ENCODE assay signal across 9 cellular contexts in genomic region chr9:116646661-116647514, GRCh38. TPM values are rescaled to one million over a fixed set of nuclear protein-coding genes. Genes with fewer than 3 reads are reported as not detected.
A peak's percentile ranks its signal among the peaks of the same experiment; 100 is the strongest.
DNase-seq lines count a peak whose midpoint lies in the region; ATAC-seq, FAIRE-seq and TF ChIP-seq lines count a peak whose summit lies in the region.
"Had no signal": no experiment of that assay in that cellular context is flagged by ENCODE, and none has a peak within 500 bp of the region (broad histone marks: within the 10 kb centered on the region; RNA-seq: fewer than 3 reads in every experiment).

No MANE protein-coding gene starts in this region.

- peak; percentile 35; the same call in 1 of the 2 replicates for TF ChIP-seq RAD21 in HepG2 (CRISPR knock-in tag; IDR thresholded peaks at IDR 0.05)

- H2AFZ ChIP-seq in HepG2 (ENCODE audit: low read length), result no peak overlapping the region

- CTCF ChIA-PET in HepG2 (lab: Yijun Ruan, JAX; ENCODE audit: low intra/inter-chr PET ratio, low total read pairs), result interaction anchor here (1.5 kb wide), 1 partner anchor 58 kb away, joined by 14 read pairs; no protein-coding TSS in a partner anchor

- no peak overlapping the region for H3K4me3 ChIP-seq in AG09309 (ENCODE audit: control insufficient read depth, low read depth, low read length)
- no peak overlapping the region for H3K4me3 ChIP-seq in breast epithelium
- H3K4me3 ChIP-seq in HepG2 (replicated peaks in 1 of 3; ENCODE audit: insufficient read depth in 1 of 3, low read depth in 2 of 3, low read length in 3 of 3), result no peak overlapping the region

- WGBS in HepG2 (ENCODE audit: low lambda C conversion rate), result 86% methylated on average over 5 of the region's 5 CpGs

- intact Hi-C loops in breast epithelium (cut with DNase I; ENCODE audit: low total_unique reads), result no loop called here
- intact Hi-C loops in HepG2 (cut with micrococcal nuclease; ENCODE audit: unreplicated experiment), result loop anchor here (1.0 to 5.0 kb wide), 2 partner anchors 58 to 1055 kb away; no protein-coding TSS in a partner anchor

- TF ChIP-seq POLR2A in breast epithelium (IDR thresholded peaks at IDR 0.05) (no peak), HepG2 (IDR thresholded peaks at IDR 0.05; ENCODE audit: insufficient read depth in 1 of 2, low read depth in 2 of 2, low read length in 2 of 2) (no peak)

- BruUV-seq in HepG2 (replicated peaks; lab: Mats Ljungman, UMichigan), result no TSS peak

- H3K4me2 ChIP-seq in HepG2 (ENCODE audit: low read depth, low read length), result no peak overlapping the region

- peak overlapping the region in 1 of 2 donors; percentile 20 for H3K27ac ChIP-seq in breast epithelium
- no peak overlapping the region for H3K27ac ChIP-seq in HepG2 (ENCODE audit: extremely low read length, insufficient read depth, low read length)
- H3K27ac ChIP-seq: epithelial cell of prostate had no signal

- H3K27me3 ChIP-seq in breast epithelium (no peaks in the 10 kb centered on the region), HepG2 (ENCODE audit: control insufficient read depth in 1 of 2, insufficient read depth in 2 of 2, low read length in 2 of 2) (peaks cover 0 to 1% of the 10 kb centered on the region in 2 experiments; a peak in 1 of 5 replicates)

- H3K36me3 ChIP-seq in breast epithelium (no peaks in the 10 kb centered on the region), HepG2 (replicated peaks in 1 of 2; ENCODE audit: control insufficient read depth in 1 of 2, insufficient read depth in 2 of 2, low read length in 2 of 2) (peaks cover 3 to 4% of the 10 kb centered on the region in 2 experiments; a peak in 2 of 5 replicates)

- H4K20me1 ChIP-seq in HepG2 (ENCODE audit: insufficient read depth, low read length), result no peaks in the 10 kb centered on the region

- peak; percentile 49 for FAIRE-seq in HepG2 (lab: Jason Lieb, UNC)

- H3K9me3 ChIP-seq in breast epithelium (no peaks in the 10 kb centered on the region), HepG2 (ENCODE audit: low read length) (no peaks in the 10 kb centered on the region)

- ATAC-seq in GM18519 (IDR thresholded peaks at IDR 0.05; ENCODE audit: low FRiP score, unreplicated experiment) (peak; percentile 46), HepG2 (peak; percentile 89), HG02870 (IDR thresholded peaks at IDR 0.05; ENCODE audit: unreplicated experiment) (no peak), GM18870 (IDR thresholded peaks at IDR 0.05; ENCODE audit: unreplicated experiment) (no peak)

- DNase-seq in AG09309 (ENCODE audit: low read depth), result no peak
- peak; percentile 40 for DNase-seq in NAMALWA (ENCODE audit: low spot score)
- DNase-seq in breast epithelium (ENCODE audit: low spot score in 2 of 2), result no peak
- DNase-seq in HepG2 (ENCODE audit: low spot score), result peak; percentile 37
- DNase-seq in stimulated activated CD4-positive, alpha-beta T cell treated with anti-CD3 and anti-CD28 coated beads, Interleukin-2, amount 100 ng/mL, for 48 hours, result no peak

- H3K9ac ChIP-seq in HepG2 (ENCODE audit: insufficient read depth, low read depth, low read length), result no peak overlapping the region

- POLR2A ChIA-PET in HepG2 (lab: Yijun Ruan, JAX), result no interaction called here

- TF ChIP-seq CTCF in AG09309 (IDR thresholded peaks at IDR 0.05; ENCODE audit: control insufficient read depth, insufficient read depth, low read depth, low read length, missing control alignments) (peak; percentile 77), breast epithelium (IDR thresholded peaks at IDR 0.05) (peak in 2 of 3 donors; percentile 43), HepG2 (CRISPR knock-in tag; IDR thresholded peaks at IDR 0.05) (peak; percentile 72)

- in situ Hi-C loops in HepG2 (cut with HindIII; ENCODE audit: extremely low pct_ligation_motif_present, low pct_unique_long_range_greater_than_20kb), result no loop called here

- peaks cover 0 to 4% of the 10 kb centered on the region in 2 donors for H3K4me1 ChIP-seq in breast epithelium
- H3K4me1 ChIP-seq in HepG2 (ENCODE audit: insufficient read depth, low read length), result no peaks in the 10 kb centered on the region

- no peaks in the 10 kb centered on the region for H3K79me2 ChIP-seq in HepG2 (ENCODE audit: insufficient read depth, low read length)

- TF ChIP-seq EP300 in HepG2 (IDR thresholded peaks at IDR 0.05; ENCODE audit: low read depth in 2 of 2, low read length in 2 of 2) (no peak), HepG2 (CRISPR knock-in tag; IDR thresholded peaks at IDR 0.05; ENCODE audit: borderline replicate concordance) (no peak)

TF ChIP-seq in HepG2, 621 proteins besides CTCF, POLR2A, EP300 and RAD21:
- TF ChIP-seq CREM (IDR thresholded peaks at IDR 0.05) (no peak), CREM (CRISPR knock-in tag; IDR thresholded peaks at IDR 0.05) (no peak), YEATS2 (CRISPR knock-in tag; IDR thresholded peaks at IDR 0.05; ENCODE audit: borderline replicate concordance) (no peak), SMC3 (IDR thresholded peaks at IDR 0.05; ENCODE audit: low read length) (peak; percentile 23; the same call in 1 of the 2 replicates), HDAC6 (IDR thresholded peaks at IDR 0.05; ENCODE audit: low read depth, low read length) (no peak), SAP130 (CRISPR knock-in tag; IDR thresholded peaks at IDR 0.05; ENCODE audit: low read depth) (no peak), NR3C1 (CRISPR knock-in tag; IDR thresholded peaks at IDR 0.05) (no peak), POGZ (CRISPR knock-in tag; IDR thresholded peaks at IDR 0.05) (no peak), ERF (CRISPR knock-in tag; IDR thresholded peaks at IDR 0.05) (no peak), ZNF749 (CRISPR knock-in tag; IDR thresholded peaks at IDR 0.05; ENCODE audit: borderline replicate concordance) (no peak), MIXL1 (CRISPR knock-in tag; IDR thresholded peaks at IDR 0.05) (0 out of 2 replicates have a peak, but pooled peaks have one; percentile 44), ISL2 (CRISPR knock-in tag; IDR thresholded peaks at IDR 0.05) (no peak), STAG1 (CRISPR knock-in tag; IDR thresholded peaks at IDR 0.05) (peak; percentile 72), KLF16 (CRISPR knock-in tag; IDR thresholded peaks at IDR 0.05) (no peak), SIN3B (IDR thresholded peaks at IDR 0.05; ENCODE audit: low read length) (no peak)
- TF ChIP-seq, protein P1, sequence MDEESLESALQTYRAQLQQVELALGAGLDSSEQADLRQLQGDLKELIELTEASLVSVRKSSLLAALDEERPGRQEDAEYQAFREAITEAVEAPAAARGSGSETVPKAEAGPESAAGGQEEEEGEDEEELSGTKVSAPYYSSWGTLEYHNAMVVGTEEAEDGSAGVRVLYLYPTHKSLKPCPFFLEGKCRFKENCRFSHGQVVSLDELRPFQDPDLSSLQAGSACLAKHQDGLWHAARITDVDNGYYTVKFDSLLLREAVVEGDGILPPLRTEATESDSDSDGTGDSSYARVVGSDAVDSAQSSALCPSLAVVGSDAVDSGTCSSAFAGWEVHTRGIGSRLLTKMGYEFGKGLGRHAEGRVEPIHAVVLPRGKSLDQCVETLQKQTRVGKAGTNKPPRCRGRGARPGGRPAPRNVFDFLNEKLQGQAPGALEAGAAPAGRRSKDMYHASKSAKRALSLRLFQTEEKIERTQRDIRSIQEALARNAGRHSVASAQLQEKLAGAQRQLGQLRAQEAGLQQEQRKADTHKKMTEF (CRISPR knock-in tag; IDR thresholded peaks at IDR 0.05), result no peak

RNA-seq across cellular contexts. Expression of gene TRIM32, which starts 40.2 kb away (rescaled TPM):
- total RNA-seq in breast epithelium (10 to 100 TPM; 18.7 to 20.2 (median 19.0) TPM), HepG2 (2016; rRNA removed; fragmentation: Illumina TruSeq; extraction: Trizol) (7.7 and 11.6 TPM in 2 replicates)
- 1.0 and 1.9 TPM in 2 replicates for total RNA-seq in HepG2 (2016; cell fraction: cytosol; rRNA removed; fragmentation: Illumina TruSeq; extraction: Trizol; ENCODE audit: low read depth)
- 8.8 and 12.5 TPM in 2 replicates for total RNA-seq in HepG2 (2016; cell fraction: insoluble cytoplasmic fraction; rRNA removed; fragmentation: Illumina TruSeq; extraction: Trizol)
- 3.9 and 4.2 TPM in 2 replicates for total RNA-seq in HepG2 (2016; cell fraction: membrane; rRNA removed; fragmentation: Illumina TruSeq; extraction: Trizol)
- total RNA-seq in HepG2 (2016; cell fraction: nucleus; rRNA removed; fragmentation: Illumina TruSeq; extraction: Trizol), result 7.1 and 8.6 TPM in 2 replicates
- polyA plus RNA-seq in HepG2 (2011; rRNA removed), result 6.5 and 6.9 TPM in 2 replicates
- 4.4 and 6.4 TPM in 2 replicates for polyA plus RNA-seq in HepG2 (2011; cell fraction: cytosol; rRNA removed)
- 8.4 and 8.9 TPM in 2 replicates for polyA plus RNA-seq in HepG2 (2011; cell fraction: nucleus; rRNA removed)
- polyA plus RNA-seq in HepG2 (2012), result 4.1 and 5.1 TPM in 2 replicates
- polyA plus RNA-seq in HepG2 (2016; cell fraction: cytosol; fragmentation: Illumina TruSeq; extraction: Trizol; ENCODE audit: low read depth), result 0.52 and 0.58 TPM in 2 replicates
- polyA plus RNA-seq in HepG2 (2016; cell fraction: insoluble cytoplasmic fraction; fragmentation: Illumina TruSeq; extraction: Trizol; ENCODE audit: low read depth), result 8.0 and 9.9 TPM in 2 replicates
- 1.6 and 2.2 TPM in 2 replicates for polyA plus RNA-seq in HepG2 (2016; cell fraction: membrane; fragmentation: Illumina TruSeq; extraction: Trizol; ENCODE audit: low read depth)
- polyA plus RNA-seq in HepG2 (2016; cell fraction: nucleus; fragmentation: Illumina TruSeq; extraction: Trizol; ENCODE audit: insufficient read depth, low read depth), result 6.8 and 7.6 TPM in 2 replicates
- polyA minus RNA-seq in HepG2 (2011; rRNA and poly(A)+ RNA removed; ENCODE audit: low replicate concordance), result 45.6 and 65.4 TPM in 2 replicates
- polyA minus RNA-seq in HepG2 (2011; cell fraction: cytosol; rRNA and poly(A)+ RNA removed), result 7.4 and 9.6 TPM in 2 replicates
- 24.2 and 30.6 TPM in 2 replicates for polyA minus RNA-seq in HepG2 (2011; cell fraction: nucleus; rRNA and poly(A)+ RNA removed)

Comparison
In these comparisons a context has a peak if more than half of its experiments do, and no peak if none do; other contexts are left out.
1. DNase-seq: peak in NAMALWA (single experiment) and HepG2 (single experiment); none in AG09309 (single experiment), breast epithelium (0 of 2) and stimulated activated CD4-positive, alpha-beta T cell treated with anti-CD3 and anti-CD28 coated beads, Interleukin-2, amount 100 ng/mL, for 48 hours (0 of 2).
2. ATAC-seq: peak in GM18519 (single experiment) and HepG2 (single experiment); none in HG02870 (single experiment) and GM18870 (single experiment).
3. Peak in every context shown above with its lines, with median percentiles within 50 percentile points of each other: CTCF ChIP-seq.